In genomic region chr13:70994204-70994603, GRCh38 we compare ENCODE assay signal across 31 cellular contexts.
"Had no signal": no experiment of that assay in that cellular context is flagged by ENCODE, and none has a peak within 500 bp of the region (broad histone marks: within the 10 kb centered on the region; RNA-seq: fewer than 3 reads in every experiment).

No MANE protein-coding gene starts in this region.

- H3K79me2 ChIP-seq: hepatocyte had no signal

- H3K4me1 ChIP-seq: adrenal gland, body of pancreas, esophagus squamous epithelium, gastroesophageal sphincter, heart right ventricle had no signal

- FAIRE-seq: colon, endothelial cell of umbilical vein had no signal

- H3K9me3 ChIP-seq: adrenal gland, body of pancreas, esophagus squamous epithelium, gastroesophageal sphincter, heart right ventricle had no signal

- H3K4me3 ChIP-seq: adrenal gland, body of pancreas, esophagus squamous epithelium, gastroesophageal sphincter, heart right ventricle, hepatocyte had no signal

- DNase-seq: activated CD4-positive, alpha-beta memory T cell treated with anti-CD3 and anti-CD28 coated beads for 36 hours; activated CD4-positive, alpha-beta T cell treated with anti-CD3 and anti-CD28 coated beads for 36 hours; activated CD4-positive, alpha-beta T cell treated with anti-CD3 and anti-CD28 coated beads, Interleukin-2, amount 10 ng/mL, durations not matched to agents 24 days and 14 days; activated CD4-positive, CD25-positive, alpha-beta regulatory T cell; activated CD4-positive, CD25-positive, alpha-beta regulatory T cell treated with anti-CD3 and anti-CD28 coated beads, Interleukin-2, amount 50 U/mL, for 72 hours; activated CD8-positive, alpha-beta memory T cell treated with anti-CD3 and anti-CD28 coated beads, Interleukin-2, amount 10 ng/mL, durations not matched to agents 7 days and 5 days; activated CD8-positive, alpha-beta memory T cell treated with anti-CD3 and anti-CD28 coated beads, Interleukin-2, amount 50 U/mL, for 4 hours; activated CD8-positive, alpha-beta T cell treated with anti-CD3 and anti-CD28 coated beads, Interleukin-2, amount 10 ng/mL, durations not matched to agents 7 days and 5 days; activated effector memory CD4-positive, alpha-beta T cell treated with anti-CD3 and anti-CD28 coated beads, Interleukin-2, amount 50 U/mL, for 16 hours; activated naive CD4-positive, alpha-beta T cell treated with anti-CD3 and anti-CD28 coated beads for 36 hours; activated naive CD8-positive, alpha-beta T cell treated with anti-CD3 and anti-CD28 coated beads for 36 hours; activated naive CD8-positive, alpha-beta T cell treated with anti-CD3 and anti-CD28 coated beads, Interleukin-2, amount 50 U/mL, for 24 hours; activated T-cell treated with anti-CD3 and anti-CD28 coated beads, Interleukin-2, amount 50 U/mL, for 1 hour; activated T-cell treated with anti-CD3 and anti-CD28 coated beads, Interleukin-2, amount 50 U/mL, for 48 hours; adrenal gland; amygdala; aorta; body of pancreas; caudate nucleus; cortex of kidney; dermis blood vessel endothelial cell; effector CD4-positive, alpha-beta T cell; effector memory CD8-positive, alpha-beta T cell; esophagus squamous epithelium; foreskin melanocyte; heart right ventricle had no signal

- H2AFZ ChIP-seq: hepatocyte had no signal

- H3K4me2 ChIP-seq: hepatocyte had no signal

- ATAC-seq: activated CD4-positive, alpha-beta T cell treated with anti-CD3 and anti-CD28 coated beads for 36 hours; activated CD8-positive, alpha-beta memory T cell treated with anti-CD3 and anti-CD28 coated beads, Interleukin-2, amount 10 ng/mL, durations not matched to agents 7 days and 5 days; activated CD8-positive, alpha-beta T cell treated with anti-CD3 and anti-CD28 coated beads, Interleukin-2, amount 10 ng/mL, durations not matched to agents 7 days and 5 days; activated naive CD8-positive, alpha-beta T cell treated with anti-CD3 and anti-CD28 coated beads, Interleukin-2, amount 50 U/mL, for 24 hours; body of pancreas; effector memory CD8-positive, alpha-beta T cell; gastroesophageal sphincter; heart right ventricle had no signal

- H3K27me3 ChIP-seq: adrenal gland, body of pancreas, esophagus squamous epithelium, gastroesophageal sphincter, heart right ventricle, hepatocyte had no signal

- H3K27ac ChIP-seq: adrenal gland, body of pancreas, epithelial cell of prostate, esophagus squamous epithelium, gastroesophageal sphincter, heart right ventricle, hepatocyte had no signal

- H3K36me3 ChIP-seq: adrenal gland, esophagus squamous epithelium, gastroesophageal sphincter, heart right ventricle had no signal
